1 cellular context compared by ENCODE assay signal in the genomic region with DNA sequence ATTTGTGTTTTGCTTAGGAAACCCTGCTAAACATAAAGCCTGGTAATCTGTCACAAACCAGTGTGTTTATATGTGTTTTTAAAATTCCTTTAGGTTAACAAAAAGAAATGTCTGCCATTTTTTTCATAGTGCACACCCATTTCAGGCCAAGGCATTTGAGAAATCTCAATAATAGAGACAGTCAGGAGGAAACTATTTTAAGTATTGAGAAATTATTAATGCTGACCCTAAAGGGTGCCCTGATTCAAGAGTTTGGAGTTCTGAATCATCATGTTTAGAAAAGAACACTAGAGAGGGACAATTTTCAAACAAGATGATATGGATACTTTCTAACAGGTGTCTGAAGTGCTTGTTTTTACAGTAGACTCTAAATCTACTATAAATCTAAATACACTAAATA.
TF ChIP-seq lines count a peak whose summit lies in the region.

No MANE protein-coding gene starts in this region.

TF ChIP-seq in IMR-90, 13 proteins besides CTCF, POLR2A, EP300 and RAD21:
- TF ChIP-seq, protein P1, sequence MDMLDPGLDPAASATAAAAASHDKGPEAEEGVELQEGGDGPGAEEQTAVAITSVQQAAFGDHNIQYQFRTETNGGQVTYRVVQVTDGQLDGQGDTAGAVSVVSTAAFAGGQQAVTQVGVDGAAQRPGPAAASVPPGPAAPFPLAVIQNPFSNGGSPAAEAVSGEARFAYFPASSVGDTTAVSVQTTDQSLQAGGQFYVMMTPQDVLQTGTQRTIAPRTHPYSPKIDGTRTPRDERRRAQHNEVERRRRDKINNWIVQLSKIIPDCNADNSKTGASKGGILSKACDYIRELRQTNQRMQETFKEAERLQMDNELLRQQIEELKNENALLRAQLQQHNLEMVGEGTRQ (IDR thresholded peaks at IDR 0.05; ENCODE audit: low read depth, low read length), result no peak
- TF ChIP-seq RCOR1 (IDR thresholded peaks at IDR 0.05; ENCODE audit: insufficient replicate concordance, low read length) (no peak), SMC3 (IDR thresholded peaks at IDR 0.05; ENCODE audit: low read depth, low read length) (no peak), CEBPB (IDR thresholded peaks at IDR 0.05; ENCODE audit: low read depth, low read length) (no peak)
